ENCODE assay signal across 8 cellular contexts in the genomic region with DNA sequence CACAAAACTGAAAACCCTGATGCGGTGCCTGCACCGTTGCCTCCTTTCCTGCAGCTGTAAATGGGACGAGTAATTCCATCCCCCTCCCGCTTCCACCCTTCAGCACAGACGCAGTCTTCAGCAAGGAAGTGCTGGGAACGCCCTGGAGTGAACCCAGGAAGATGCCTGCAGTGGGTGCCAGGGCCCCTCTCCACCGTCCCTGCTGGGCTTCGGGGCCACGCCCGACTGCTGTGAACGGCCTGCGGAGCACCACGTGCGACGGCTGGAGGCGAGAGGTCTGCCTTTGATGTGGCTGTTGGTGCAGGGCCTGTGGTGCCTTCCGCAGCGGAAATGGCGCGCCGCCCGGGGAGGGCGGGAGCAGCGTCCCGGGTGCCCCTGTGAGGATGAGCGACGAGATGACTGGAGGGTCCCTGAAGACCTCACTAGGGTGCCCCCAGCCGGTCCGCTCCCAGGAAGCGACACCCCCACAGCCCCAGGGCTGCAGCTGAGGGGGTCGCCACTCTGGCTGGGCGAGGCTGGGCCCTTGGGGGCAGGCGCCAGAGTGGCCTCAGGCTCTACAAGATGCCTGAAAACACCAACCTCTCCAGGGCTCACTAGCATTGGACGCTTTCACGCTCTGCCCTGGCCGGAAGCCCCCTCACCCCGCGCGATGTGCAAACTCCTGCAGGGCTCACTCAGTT.
A peak's percentile ranks its signal among the peaks of the same experiment; 100 is the strongest.
DNase-seq lines count a peak whose midpoint lies in the region; ATAC-seq lines count a peak whose summit lies in the region.

No MANE protein-coding gene starts in this region.

- DNase-seq in NCI-H2029 (lab: John Stamatoyannopoulos, UW) (peak; percentile 39), kidney tubule cell (ENCODE audit: low spot score) (peak; percentile 92), cerebellar nuclear complex (lab: John Stamatoyannopoulos, UW) (no peak)
- DNase-seq in activated CD4-positive, CD25-positive, alpha-beta regulatory T cell (lab: John Stamatoyannopoulos, UW), result peak; percentile 32 to 69 (median 38)
- peak; percentile 81 for DNase-seq in central memory CD4-positive, alpha-beta T cell
- peak; percentile 52 to 58 for DNase-seq in stimulated activated CD4-positive, alpha-beta T cell treated with anti-CD3 and anti-CD28 coated beads, Interleukin-4, amount 100 ng/mL, for 4 hours

- ATAC-seq in GM18498 (IDR thresholded peaks at IDR 0.05; ENCODE audit: unreplicated experiment) (peak; percentile 75), HG02840 (IDR thresholded peaks at IDR 0.05; ENCODE audit: low FRiP score, unreplicated experiment) (peak; percentile 48)

Comparison
In these comparisons a context has a peak if more than half of its experiments do, and no peak if none do; other contexts are left out.
1. DNase-seq: peak in NCI-H2029 (single experiment), activated CD4-positive, CD25-positive, alpha-beta regulatory T cell (4 of 4), central memory CD4-positive, alpha-beta T cell (single experiment), kidney tubule cell (single experiment) and stimulated activated CD4-positive, alpha-beta T cell treated with anti-CD3 and anti-CD28 coated beads, Interleukin-4, amount 100 ng/mL, for 4 hours (2 of 2); none in cerebellar nuclear complex (0 of 2).